Comparison of ENCODE assay signal across 1 cellular context in genomic region chr9:22654833-22655232, GRCh38.
TF ChIP-seq lines count a peak whose summit lies in the region.

No MANE protein-coding gene starts in this region.

TF ChIP-seq in HepG2, 621 proteins besides CTCF, POLR2A, EP300 and RAD21:
- TF ChIP-seq ATF7 (IDR thresholded peaks at IDR 0.05) (peak; percentile 92), ATF7 (CRISPR knock-in tag; IDR thresholded peaks at IDR 0.05) (no peak), GLMP (CRISPR knock-in tag; IDR thresholded peaks at IDR 0.05; ENCODE audit: borderline replicate concordance) (no peak)
